In the genomic region with DNA sequence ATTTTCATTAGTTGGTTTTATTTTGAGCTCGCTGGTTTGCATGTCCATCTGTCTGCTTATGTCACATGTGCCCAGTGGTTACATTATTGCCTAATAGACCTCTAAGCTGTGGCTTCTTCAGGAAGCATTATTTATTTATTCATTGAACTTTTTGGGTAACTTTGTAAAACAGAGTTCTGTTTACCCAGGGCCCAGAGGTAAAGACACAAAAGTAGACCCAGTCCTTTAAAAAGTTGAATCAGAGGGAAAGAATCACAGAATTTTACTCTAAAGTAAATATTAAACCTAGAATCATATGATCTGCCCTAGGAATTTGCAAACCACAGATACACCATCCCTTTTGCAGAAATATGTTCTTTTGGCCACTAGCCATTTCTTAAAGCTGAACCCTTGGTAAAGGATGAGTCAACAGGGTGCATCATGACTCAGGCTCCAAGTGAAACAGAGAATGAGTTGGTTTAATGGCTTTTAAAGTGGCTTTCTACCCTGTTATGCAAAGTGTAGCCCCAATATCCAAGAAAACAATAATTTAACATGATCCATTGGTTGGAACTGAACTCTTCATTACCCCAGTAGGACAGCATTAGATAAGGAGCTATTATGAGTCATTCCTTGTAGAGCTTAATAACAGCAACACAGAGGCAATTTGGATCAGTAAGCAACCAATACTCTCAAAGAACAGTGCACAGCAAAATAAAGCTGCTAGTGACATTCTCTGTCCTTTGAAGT, we compare ENCODE assay signal across 8 cellular contexts.
DNase-seq lines count a peak whose midpoint lies in the region; ATAC-seq and TF ChIP-seq lines count a peak whose summit lies in the region.

No MANE protein-coding gene starts in this region.

- no peak for TF ChIP-seq CTCF in retinal pigment epithelial cell (conservative IDR thresholded peaks at IDR 0.05; ENCODE audit: low read depth, low read length)

- ATAC-seq in GM18907 (IDR thresholded peaks at IDR 0.05; ENCODE audit: unreplicated experiment): peak; percentile 92

- peak; percentile 58 for DNase-seq in HPDE6-E6E7 (ENCODE audit: extremely low spot score)
- DNase-seq in astrocyte of the hippocampus (ENCODE audit: low read depth, low spot score): peak; percentile 87
- peak; percentile 73 for DNase-seq in retinal pigment epithelial cell (ENCODE audit: low read depth)
- no peak for DNase-seq in activated CD4-positive, alpha-beta T cell treated with anti-CD3 and anti-CD28 coated beads for 48 hours
- no peak for DNase-seq in NCI-H1105 treated with DMSO at 0.1 percent for 48 hours (lab: John Stamatoyannopoulos, UW)
- no peak for DNase-seq in DMS79 treated with DMSO at 0.1 percent for 48 hours (lab: John Stamatoyannopoulos, UW)
- no peak for DNase-seq in HuH-7.5 (ENCODE audit: low spot score)

- no peak overlapping the region for H3K4me3 ChIP-seq in retinal pigment epithelial cell (ENCODE audit: low read length)

Comparison
In these comparisons a context has a peak if more than half of its experiments do, and no peak if none do; other contexts are left out.
1. DNase-seq: peak in HPDE6-E6E7 (single experiment), astrocyte of the hippocampus (single experiment) and retinal pigment epithelial cell (single experiment); none in activated CD4-positive, alpha-beta T cell treated with anti-CD3 and anti-CD28 coated beads for 48 hours (single experiment), NCI-H1105 treated with DMSO at 0.1 percent for 48 hours (single experiment), DMS79 treated with DMSO at 0.1 percent for 48 hours (single experiment) and HuH-7.5 (single experiment).